Comparison of ENCODE assay signal across 13 cellular contexts in the genomic region with DNA sequence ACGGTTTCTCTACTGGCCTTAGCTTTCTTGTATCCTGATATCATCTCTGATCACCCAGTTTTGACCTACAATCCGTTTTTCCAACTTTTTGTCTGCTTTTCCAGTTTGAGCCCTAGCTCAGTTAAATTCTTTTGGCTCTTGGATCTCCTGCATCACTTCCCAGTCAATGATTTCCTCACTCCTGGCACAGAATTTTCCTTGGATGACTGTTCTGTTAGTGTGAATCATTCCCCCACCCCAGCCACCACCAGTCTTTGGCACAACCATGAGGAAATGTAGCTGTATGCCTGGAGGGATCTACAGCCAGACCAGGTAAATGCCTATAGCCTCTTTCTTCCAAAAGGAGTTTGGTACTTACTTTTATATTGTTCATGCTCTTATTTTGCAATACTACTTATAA.
DNase-seq lines count a peak whose midpoint lies in the region; ATAC-seq and TF ChIP-seq lines count a peak whose summit lies in the region.
"Had no signal": no experiment of that assay in that cellular context is flagged by ENCODE, and none has a peak within 500 bp of the region (broad histone marks: within the 10 kb centered on the region; RNA-seq: fewer than 3 reads in every experiment).

No MANE protein-coding gene starts in this region.

- no peak for TF ChIP-seq CTCF in AG10803 (conservative IDR thresholded peaks at IDR 0.05; ENCODE audit: low read length)
- TF ChIP-seq CTCF in PC-9 (conservative IDR thresholded peaks at IDR 0.05): no peak
- no peak for TF ChIP-seq CTCF in fibroblast of mammary gland (conservative IDR thresholded peaks at IDR 0.05; ENCODE audit: control insufficient read depth, insufficient read depth, low read depth, low read length)
- no peak for TF ChIP-seq CTCF in ovary (IDR thresholded peaks at IDR 0.05)

- TF ChIP-seq POLR2A in ovary (IDR thresholded peaks at IDR 0.05): no peak

- intact Hi-C loops in PC-9 (cut with micrococcal nuclease; ENCODE audit: unreplicated experiment) (no loop called here), ovary (cut with DNase I) (no loop called here)

- no peaks in the 10 kb centered on the region for H3K79me2 ChIP-seq in PC-9 (ENCODE audit: low read depth)

- 0 out of 2 replicates have a peak, but pooled peaks cover 7% of the 10 kb centered on the region for H3F3A ChIP-seq in PC-9 (ENCODE audit: insufficient read depth, low read depth)

- TF ChIP-seq EP300 in ovary (IDR thresholded peaks at IDR 0.05): peak; percentile 63

- no TSS peak for BruUV-seq in PC-9 (replicated peaks; lab: Mats Ljungman, UMichigan)

- H3K4me2 ChIP-seq in PC-9: no peak overlapping the region

- H3K4me1 ChIP-seq in PC-9 (replicated peaks; ENCODE audit: insufficient read depth) (peaks cover 15% of the 10 kb centered on the region), ovary (ENCODE audit: insufficient read depth) (no peaks in the 10 kb centered on the region), SJCRH30 (no peaks in the 10 kb centered on the region)
- H3K4me1 ChIP-seq: stomach had no signal

- H3K4me3 ChIP-seq in AG10803 (ENCODE audit: low read length) (no peak overlapping the region), PC-9 (no peak overlapping the region), fibroblast of mammary gland (ENCODE audit: control insufficient read depth, low read depth, low read length) (no peak overlapping the region), ovary (no peak overlapping the region), SJCRH30 (no peak overlapping the region)
- H3K4me3 ChIP-seq: stomach had no signal

- H2AFZ ChIP-seq in PC-9: no peak overlapping the region

- H3K9me2 ChIP-seq in PC-9 (ENCODE audit: insufficient read depth): no peaks in the 10 kb centered on the region

- DNase-seq in AG10803 (ENCODE audit: low read depth) (peak; percentile 96), PC-9 (peak; percentile 20 to 65), fibroblast of mammary gland (ENCODE audit: low read depth) (peak; percentile 98), ovary (peak in 1 of 5 donors; percentile 66), hypothalamus (lab: John Stamatoyannopoulos, UW) (no peak), SJCRH30 (no peak)
- DNase-seq: activated naive CD8-positive, alpha-beta T cell treated with anti-CD3 and anti-CD28 coated beads for 36 hours; CD4-positive, alpha-beta memory T cell; foreskin melanocyte; NCI-H1417; stomach had no signal

- no peaks in the 10 kb centered on the region for H3K27me3 ChIP-seq in PC-9 (ENCODE audit: insufficient read depth, low read depth)
- no peaks in the 10 kb centered on the region for H3K27me3 ChIP-seq in ovary
- no peaks in the 10 kb centered on the region; the same call in 1 of the 2 replicates for H3K27me3 ChIP-seq in SJCRH30
- H3K27me3 ChIP-seq: stomach had no signal

- CTCF ChIA-PET in PC-9 (lab: Charles Lee): no interaction called here

- POLR2A ChIA-PET in PC-9 (lab: Charles Lee; ENCODE audit: unreplicated experiment): no interaction called here

- peaks cover 4% of the 10 kb centered on the region; the same call in 1 of the 2 replicates for H3K9me3 ChIP-seq in PC-9 (ENCODE audit: insufficient read depth, low read depth)
- no peaks in the 10 kb centered on the region for H3K9me3 ChIP-seq in ovary
- no peaks in the 10 kb centered on the region for H3K9me3 ChIP-seq in SJCRH30 (replicated peaks)
- H3K9me3 ChIP-seq: stomach had no signal

- H3K36me3 ChIP-seq in PC-9 (ENCODE audit: low read depth) (no peaks in the 10 kb centered on the region), ovary (no peaks in the 10 kb centered on the region), SJCRH30 (no peaks in the 10 kb centered on the region)
- H3K36me3 ChIP-seq: stomach had no signal

- ATAC-seq in HG03097 (IDR thresholded peaks at IDR 0.05; ENCODE audit: low FRiP score, unreplicated experiment) (no peak), HG03025 (IDR thresholded peaks at IDR 0.05; ENCODE audit: low FRiP score, unreplicated experiment) (no peak)

- H3K27ac ChIP-seq in PC-9 (no peak overlapping the region), ovary (no peak overlapping the region), SJCRH30 (no peak overlapping the region)
- H3K27ac ChIP-seq: stomach had no signal

- WGBS in ovary, 3 donors: 44 to 49% (median 48%) methylated on average over 2 of the region's 2 CpGs

- H4K20me1 ChIP-seq in PC-9 (ENCODE audit: insufficient read depth): no peaks in the 10 kb centered on the region

Comparison
In these comparisons a context has a peak if more than half of its experiments do, and no peak if none do; other contexts are left out.
1. DNase-seq: peak in AG10803 (single experiment), PC-9 (2 of 2) and fibroblast of mammary gland (single experiment); none in hypothalamus (0 of 51) and SJCRH30 (0 of 2).